ENCODE assay signal across 9 cellular contexts in the genomic region with DNA sequence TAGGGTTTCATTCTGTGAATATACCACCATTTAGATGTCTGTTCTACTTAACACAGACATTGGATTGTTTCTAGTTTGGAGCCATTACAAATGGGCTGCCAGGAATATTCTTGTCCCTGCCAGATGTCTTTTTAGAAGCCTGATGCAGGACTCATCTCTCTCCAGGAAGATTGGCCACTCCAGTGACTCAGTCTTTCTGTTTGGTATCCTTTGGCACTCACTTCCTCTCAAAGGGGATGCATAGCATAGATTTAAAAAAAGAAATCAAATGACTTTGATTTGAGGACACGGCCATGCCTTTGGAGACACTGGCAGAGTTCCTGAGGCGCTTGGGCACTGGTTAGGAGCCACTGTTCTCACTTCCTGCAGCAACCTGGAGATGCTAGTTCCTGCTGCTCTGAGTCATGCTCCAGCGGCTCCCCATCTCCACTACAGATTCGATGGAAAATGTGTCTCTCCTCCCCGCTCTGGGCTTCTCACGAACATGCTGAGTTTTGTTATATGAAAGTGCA. TPM values are rescaled to one million over a fixed set of nuclear protein-coding genes. Genes with fewer than 3 reads are reported as not detected.
DNase-seq lines count a peak whose midpoint lies in the region; ATAC-seq and TF ChIP-seq lines count a peak whose summit lies in the region.
"Had no signal": no experiment of that assay in that cellular context is flagged by ENCODE, and none has a peak within 500 bp of the region (broad histone marks: within the 10 kb centered on the region; RNA-seq: fewer than 3 reads in every experiment).

No MANE protein-coding gene starts in this region.

- H3K27ac ChIP-seq in IMR-90 (ENCODE audit: insufficient read depth, low read length) (peak overlapping the region; percentile 16), right cardiac atrium (ENCODE audit: low read length) (peak overlapping the region; percentile 51)

- no peak for TF ChIP-seq POLR2A in IMR-90 (IDR thresholded peaks at IDR 0.05; ENCODE audit: low read depth, low read length)

- peak overlapping the region; percentile 52; the same call in 1 of the 2 replicates for H2BK20ac ChIP-seq in IMR-90 (ENCODE audit: low read depth, low read length)

- CTCF ChIA-PET in IMR-90 (lab: Yijun Ruan, JAX): no interaction called here

- BruUV-seq in IMR-90 (replicated peaks; lab: Mats Ljungman, UMichigan): no TSS peak

- H2AK5ac ChIP-seq in IMR-90 (ENCODE audit: low read depth, low read length): peak overlapping the region; percentile 2; the same call in 1 of the 2 replicates

- H4K91ac ChIP-seq in IMR-90 (ENCODE audit: insufficient read depth, low read depth, low read length): peak overlapping the region; percentile 2

- H3K27me3 ChIP-seq in IMR-90 (ENCODE audit: control insufficient read depth, insufficient read depth, low read length) (no peaks in the 10 kb centered on the region), right cardiac atrium (ENCODE audit: control insufficient read depth, insufficient read depth) (no peaks in the 10 kb centered on the region)

- peak; percentile 82 for ATAC-seq in IMR-90 (ENCODE audit: low read depth)
- ATAC-seq in right cardiac atrium: peak in 1 of 2 donors; percentile 64
- no peak for ATAC-seq in HG02678 (IDR thresholded peaks at IDR 0.05; ENCODE audit: unreplicated experiment)

- WGBS in IMR-90 (ENCODE audit: extremely low coverage in 2 of 2, insufficient read length in 1 of 2), 2 experiments: 0% methylated on average over 1 of the region's 6 CpGs; no CpG with 5 or more reads in 1 of the 2 experiments
- 52% methylated on average over 6 of the region's 6 CpGs for WGBS in right cardiac atrium

- peak overlapping the region; percentile 8; the same call in 1 of the 2 replicates for H3K14ac ChIP-seq in IMR-90 (replicated peaks; ENCODE audit: low read depth, low read length)

- H2AK9ac ChIP-seq in IMR-90 (replicated peaks; ENCODE audit: low read depth, low read length, poor library complexity): no peak overlapping the region

- peaks cover 14% of the 10 kb centered on the region for H3K9me1 ChIP-seq in IMR-90 (ENCODE audit: insufficient read depth, low read length)

- no peak overlapping the region for H3K56ac ChIP-seq in IMR-90 (ENCODE audit: extremely low read depth, insufficient read depth, low read length)

- H3K9me3 ChIP-seq in IMR-90 (ENCODE audit: control insufficient read depth, insufficient read depth, low read length): no peaks in the 10 kb centered on the region
- H3K9me3 ChIP-seq in right cardiac atrium (ENCODE audit: control insufficient read depth, low read length): no peaks in the 10 kb centered on the region

- H3K36me3 ChIP-seq in IMR-90 (ENCODE audit: control insufficient read depth, insufficient read depth, low read length): no peaks in the 10 kb centered on the region

- POLR2A ChIA-PET in IMR-90 (lab: Charles Lee; ENCODE audit: unreplicated experiment): no interaction called here

- TF ChIP-seq RAD21 in IMR-90 (IDR thresholded peaks at IDR 0.05; ENCODE audit: low read length): no peak

- H2BK120ac ChIP-seq in IMR-90 (ENCODE audit: low read depth, low read length): peak overlapping the region; percentile 41

- H3K18ac ChIP-seq in IMR-90 (ENCODE audit: low read depth, low read length): no peak overlapping the region; the same call in 1 of the 2 replicates

- dilution Hi-C loops in IMR-90 (cut with HindIII; ENCODE audit: low sequenced_read_pairs, unreplicated experiment): no loop called here

- H3K4me2 ChIP-seq in IMR-90 (ENCODE audit: low read depth, low read length): peak overlapping the region; percentile 40

- H3K4ac ChIP-seq in IMR-90 (ENCODE audit: low read depth, low read length): peak overlapping the region; percentile 44; the same call in 1 of the 2 replicates

- DNase-seq in IMR-90: peak; percentile 86
- peak; percentile 58 for DNase-seq in astrocyte of the hippocampus (ENCODE audit: low read depth, low spot score)
- peak; percentile 51 to 61 (median 60) for DNase-seq in right cardiac atrium
- peak; percentile 87 for DNase-seq in stromal cell of bone marrow (ENCODE audit: low read depth)
- DNase-seq in SHP77 (lab: John Stamatoyannopoulos, UW): no peak
- no peak for DNase-seq in NCI-H1105 treated with DMSO at 0.1 percent for 48 hours (lab: John Stamatoyannopoulos, UW)
- DNase-seq in NCI-H526 treated with DMSO at 0.1 percent for 48 hours (lab: John Stamatoyannopoulos, UW): no peak

- H4K20me1 ChIP-seq in IMR-90 (ENCODE audit: insufficient read depth, low read length): no peaks in the 10 kb centered on the region

- intact Hi-C loops in IMR-90 (cut with micrococcal nuclease) (no loop called here), right cardiac atrium (cut with DNase I) (no loop called here)

- H3K4me1 ChIP-seq in IMR-90 (ENCODE audit: control insufficient read depth, insufficient read depth, low read length) (peaks cover 12% of the 10 kb centered on the region), right cardiac atrium (ENCODE audit: control insufficient read depth, insufficient read depth, low read length) (peaks cover 18% of the 10 kb centered on the region)

- H3K79me1 ChIP-seq in IMR-90 (ENCODE audit: low read depth in 1 of 2, low read length in 2 of 2): no peaks in the 10 kb centered on the region

- peak overlapping the region; percentile 30 to 68; a peak in 3 of 4 replicates for H4K8ac ChIP-seq in IMR-90 (ENCODE audit: low read depth in 2 of 2, low read length in 2 of 2)

- H4K5ac ChIP-seq in IMR-90 (ENCODE audit: low read depth, low read length): 0 out of 2 replicates have a peak overlapping the region, but pooled peaks have one; percentile 3

- peak overlapping the region; percentile 61 for H2AFZ ChIP-seq in IMR-90 (replicated peaks; ENCODE audit: low read length, poor library complexity)

- H3K9ac ChIP-seq in IMR-90 (ENCODE audit: low read depth, low read length): no peak overlapping the region

- TF ChIP-seq CTCF in IMR-90 (conservative IDR thresholded peaks at IDR 0.05; ENCODE audit: low read depth, low read length): no peak

- H2BK15ac ChIP-seq in IMR-90 (ENCODE audit: low read depth, low read length): peak overlapping the region; percentile 24

- in situ Hi-C loops in IMR-90 (cut with MboI; ENCODE audit: low sequenced_read_pairs): loop anchor here (25.0 kb wide), 1 partner anchor 148 kb away; no protein-coding TSS in a partner anchor

- no peak overlapping the region for H3K23ac ChIP-seq in IMR-90 (ENCODE audit: low read depth, low read length)

- H3K4me3 ChIP-seq in IMR-90 (ENCODE audit: insufficient read depth, low read depth, low read length) (no peak overlapping the region), right cardiac atrium (ENCODE audit: low read length) (no peak overlapping the region)

- H2BK5ac ChIP-seq in IMR-90 (ENCODE audit: low read depth, low read length, poor library complexity, severe bottlenecking): peak overlapping the region; percentile 26

TF ChIP-seq in IMR-90, 13 proteins besides CTCF, POLR2A, EP300 and RAD21:
- TF ChIP-seq MAZ (IDR thresholded peaks at IDR 0.05; ENCODE audit: borderline replicate concordance, low read depth, low read length) (no peak), FOS (IDR thresholded peaks at IDR 0.05; ENCODE audit: low read depth, low read length) (peak; percentile 10; the same call in 1 of the 2 replicates), SMC3 (IDR thresholded peaks at IDR 0.05; ENCODE audit: low read depth, low read length) (0 out of 2 replicates have a peak, but pooled peaks have one; percentile 5)

RNA-seq across cellular contexts. Expression of gene ZNF366, which starts 3.5 kb away (rescaled TPM):
- not detected in 2 replicates for total RNA-seq in IMR-90 (2012; rRNA removed)
- polyA plus RNA-seq in IMR-90 (2012; rRNA removed): not detected in 2 replicates
- not detected in 2 replicates for polyA plus RNA-seq in IMR-90 (2012; cell fraction: cytosol; rRNA removed)
- polyA plus RNA-seq in IMR-90 (2012; cell fraction: nucleus; rRNA removed; ENCODE audit: low replicate concordance): not detected in 2 replicates
- 1 to 10 TPM; 4.5 to 8.1 (median 6.1) TPM for total RNA-seq in right cardiac atrium
- 2.5 TPM for polyA plus RNA-seq in right cardiac atrium
- total RNA-seq: activated T-helper 2 cell treated with anti-CD3 and anti-CD28 coated beads, Interferon-gamma antibody, Interleukin-2, Interleukin-4, amounts not matched to agents 10 μg/mL and 5 μg/mL and 100 μg/mL, durations not matched to agents 14 hours and 24 hours and 36 hours had no signal

Comparison
In these comparisons a context has a peak if more than half of its experiments do, and no peak if none do; other contexts are left out.
1. DNase-seq: peak in IMR-90 (single experiment), astrocyte of the hippocampus (single experiment), right cardiac atrium (3 of 3) and stromal cell of bone marrow (single experiment); none in SHP77 (0 of 2), NCI-H1105 treated with DMSO at 0.1 percent for 48 hours (single experiment) and NCI-H526 treated with DMSO at 0.1 percent for 48 hours (single experiment).